Comparison of ENCODE assay signal across 8 cellular contexts in genomic region chr16:30092373-30093010, GRCh38. TPM values are rescaled to one million over a fixed set of nuclear protein-coding genes. Genes with fewer than 3 reads are reported as not detected.
DNase-seq lines count a peak whose midpoint lies in the region; ATAC-seq, FAIRE-seq and TF ChIP-seq lines count a peak whose summit lies in the region.

No MANE protein-coding gene starts in this region.

- peak overlapping the region; percentile 95 for H3K27ac Mint-ChIP-seq in activated naive CD8-positive, alpha-beta T cell treated with anti-CD3 and anti-CD28 coated beads for 36 hours

- peaks cover 9% of the 10 kb centered on the region for H3K36me3 Mint-ChIP-seq in activated naive CD8-positive, alpha-beta T cell treated with anti-CD3 and anti-CD28 coated beads for 36 hours

- no peak for FAIRE-seq in pancreas (lab: Jason Lieb, UNC)

- DNase-seq in DMS53 treated with DMSO at 0.1 percent for 48 hours (lab: John Stamatoyannopoulos, UW; ENCODE audit: unreplicated experiment) (peak; percentile 73), KG1 (lab: John Stamatoyannopoulos, UW) (peak; percentile 88), SIG-M5 (lab: John Stamatoyannopoulos, UW) (peak; percentile 80), cardiac muscle cell (ENCODE audit: low read depth in 1 of 2, low spot score in 1 of 2) (peak; percentile 69 to 84), pancreas (peak; percentile 54 to 81 (median 72)), vagina (ENCODE audit: extremely low spot score in 2 of 2) (no peak)
- DNase-seq in activated naive CD8-positive, alpha-beta T cell treated with anti-CD3 and anti-CD28 coated beads for 36 hours = peak; percentile 84

- H3K4me3 ChIP-seq in cardiac muscle cell (peak overlapping the region; percentile 21), pancreas (peak overlapping the region in 3 of 4 donors; percentile 19 to 54 (median 47)), vagina (peak overlapping the region; percentile 51 to 59)

- ATAC-seq in GM21528 (IDR thresholded peaks at IDR 0.05; ENCODE audit: low FRiP score, unreplicated experiment) (peak; percentile 44), pancreas (peak; percentile 2 to 45 (median 18))

- H3K4me1 ChIP-seq in cardiac muscle cell (ENCODE audit: low read depth) (peaks cover 5% of the 10 kb centered on the region), pancreas (peaks cover 0 to 15% (median 10%) of the 10 kb centered on the region in 3 donors), vagina (peaks cover 48% of the 10 kb centered on the region)

- H3K27me3 Mint-ChIP-seq in activated naive CD8-positive, alpha-beta T cell treated with anti-CD3 and anti-CD28 coated beads for 36 hours = no peaks in the 10 kb centered on the region

- H3K36me3 ChIP-seq in cardiac muscle cell (no peaks in the 10 kb centered on the region), pancreas (peaks cover 0 to 10% (median 0%) of the 10 kb centered on the region in 3 donors), vagina (peaks cover 0 to 18% of the 10 kb centered on the region in 2 donors)

- H3K27me3 ChIP-seq in cardiac muscle cell (no peaks in the 10 kb centered on the region), pancreas (no peaks in the 10 kb centered on the region), vagina (no peaks in the 10 kb centered on the region)

- H3K9me3 Mint-ChIP-seq in activated naive CD8-positive, alpha-beta T cell treated with anti-CD3 and anti-CD28 coated beads for 36 hours = peaks cover 11% of the 10 kb centered on the region

- H3K4me1 Mint-ChIP-seq in activated naive CD8-positive, alpha-beta T cell treated with anti-CD3 and anti-CD28 coated beads for 36 hours = peaks cover 43% of the 10 kb centered on the region

- H3K9me3 ChIP-seq in cardiac muscle cell (ENCODE audit: low read depth) (no peaks in the 10 kb centered on the region), pancreas (no peaks in the 10 kb centered on the region), vagina (no peaks in the 10 kb centered on the region)

- WGBS in pancreas, 2 donors = 23 to 24% methylated on average over 22 of the region's 22 CpGs

- H3K27ac ChIP-seq in cardiac muscle cell (no peak overlapping the region), pancreas (peak overlapping the region; percentile 66 to 85 (median 77)), vagina (peak overlapping the region; percentile 89)

- H3K4me3 Mint-ChIP-seq in activated naive CD8-positive, alpha-beta T cell treated with anti-CD3 and anti-CD28 coated beads for 36 hours = peak overlapping the region; percentile 86

- intact Hi-C loops in pancreas (cut with DNase I) (no loop called here), vagina (cut with DNase I) (no loop called here)

- no peak for TF ChIP-seq POLR2A in vagina (IDR thresholded peaks at IDR 0.05)

- TF ChIP-seq CTCF in cardiac muscle cell (IDR thresholded peaks at IDR 0.05; ENCODE audit: low read depth, low read length) (peak; percentile 75), pancreas (IDR thresholded peaks at IDR 0.05) (peak in 1 of 4 donors; percentile 8), vagina (IDR thresholded peaks at IDR 0.05) (peak in 1 of 3 experiments; percentile 46)

RNA-seq across cellular contexts. Expression of gene TBX6, which starts 0.8 kb away (rescaled TPM):
- 1 to 10 TPM in 1 of 2 experiments, under 1 TPM in 1; 0.74 to 1.1 TPM for total RNA-seq in activated naive CD8-positive, alpha-beta T cell treated with anti-CD3 and anti-CD28 coated beads for 36 hours
- 1.6 and 5.0 TPM in 2 replicates for total RNA-seq in cardiac muscle cell
- polyA plus RNA-seq in cardiac muscle cell = 2.2 and 8.9 TPM in 2 replicates
- 1 to 10 TPM; 1.3 to 3.0 (median 1.7) TPM for total RNA-seq in pancreas
- polyA plus RNA-seq in pancreas = 1 to 10 TPM; 2.3 to 3.6 TPM
- 6.4 TPM for total RNA-seq in vagina

RNA-seq across cellular contexts. Expression of gene YPEL3, which starts 3.5 kb away (rescaled TPM):
- total RNA-seq in activated naive CD8-positive, alpha-beta T cell treated with anti-CD3 and anti-CD28 coated beads for 36 hours = 10 to 100 TPM; 11.8 to 12.1 TPM
- total RNA-seq in cardiac muscle cell (67.1 and 107 TPM in 2 replicates), pancreas (10 to 100 TPM; 18.6 to 57.1 (median 35.5) TPM), vagina (116 TPM)
- polyA plus RNA-seq in cardiac muscle cell (115 and 143 TPM in 2 replicates), pancreas (100 to 1,000 TPM; 127 to 134 TPM)

RNA-seq across cellular contexts. Expression of gene PPP4C, which starts 16.7 kb away (rescaled TPM):
- 100 to 1,000 TPM; 125 to 127 TPM for total RNA-seq in activated naive CD8-positive, alpha-beta T cell treated with anti-CD3 and anti-CD28 coated beads for 36 hours
- total RNA-seq in cardiac muscle cell (94.3 and 134 TPM in 2 replicates), pancreas (10 to 100 TPM; 21.7 to 43.2 (median 27.1) TPM), vagina (60.4 TPM)
- polyA plus RNA-seq in cardiac muscle cell (217 and 225 TPM in 2 replicates), pancreas (10 to 100 TPM; 47.2 to 53.7 TPM)

RNA-seq across cellular contexts. Expression of gene GDPD3, which starts 20.8 kb away (rescaled TPM):
- total RNA-seq in activated naive CD8-positive, alpha-beta T cell treated with anti-CD3 and anti-CD28 coated beads for 36 hours = 1 to 10 TPM; 1.7 to 4.3 TPM
- total RNA-seq in cardiac muscle cell = 1.7 and 2.0 TPM in 2 replicates
- 0.72 and 0.96 TPM in 2 replicates for polyA plus RNA-seq in cardiac muscle cell
- total RNA-seq in pancreas = 1 to 10 TPM in 4 of 6 donors, under 1 TPM in 2; 0.41 to 3.5 (median 1.3) TPM
- 1 to 10 TPM; 3.6 to 7.4 TPM for polyA plus RNA-seq in pancreas
- 6.9 TPM for total RNA-seq in vagina

RNA-seq across cellular contexts. Expression of gene ALDOA, which starts 26.9 kb away (rescaled TPM):
- 1,000 to 10,000 TPM; 2,800 to 2,893 TPM for total RNA-seq in activated naive CD8-positive, alpha-beta T cell treated with anti-CD3 and anti-CD28 coated beads for 36 hours
- 3,852 and 5,767 TPM in 2 replicates for total RNA-seq in cardiac muscle cell
- 5,441 and 6,816 TPM in 2 replicates for polyA plus RNA-seq in cardiac muscle cell
- total RNA-seq in pancreas = 100 to 1,000 TPM; 234 to 425 (median 329) TPM
- polyA plus RNA-seq in pancreas = 100 to 1,000 TPM; 304 to 349 TPM
- total RNA-seq in vagina = 810 TPM

Comparison
In these comparisons a context has a peak if more than half of its experiments do, and no peak if none do; other contexts are left out.
1. DNase-seq: peak in DMS53 treated with DMSO at 0.1 percent for 48 hours (single experiment), KG1 (single experiment), SIG-M5 (single experiment), activated naive CD8-positive, alpha-beta T cell treated with anti-CD3 and anti-CD28 coated beads for 36 hours (single experiment), cardiac muscle cell (2 of 2) and pancreas (6 of 6); none in vagina (0 of 2).
2. Peak in every context shown above with its lines, with median percentiles within 50 percentile points of each other: H3K4me3 ChIP-seq.